1 cellular context compared by ENCODE assay signal in genomic region chr20:402496-402885, GRCh38.
TF ChIP-seq lines count a peak whose summit lies in the region.

No MANE protein-coding gene starts in this region.

TF ChIP-seq in IMR-90, 13 proteins besides CTCF, POLR2A, EP300 and RAD21:
- TF ChIP-seq CEBPB (IDR thresholded peaks at IDR 0.05; ENCODE audit: low read depth, low read length) (no peak), NFE2L2 (IDR thresholded peaks at IDR 0.05; ENCODE audit: low read depth, low read length) (no peak), USF2 (IDR thresholded peaks at IDR 0.05; ENCODE audit: low read depth, low read length) (no peak), BHLHE40 (IDR thresholded peaks at IDR 0.05; ENCODE audit: low read depth, low read length) (no peak), FOS (IDR thresholded peaks at IDR 0.05; ENCODE audit: low read depth, low read length) (no peak), MAFK (IDR thresholded peaks at IDR 0.05; ENCODE audit: low read depth, low read length) (no peak), RFX5 (IDR thresholded peaks at IDR 0.05; ENCODE audit: low read depth, low read length) (no peak)
